Comparison of ENCODE assay signal across 12 cellular contexts in genomic region chr14:52701223-52701622, GRCh38. TPM values are rescaled to one million over a fixed set of nuclear protein-coding genes. Genes with fewer than 3 reads are reported as not detected.
DNase-seq lines count a peak whose midpoint lies in the region; ATAC-seq and TF ChIP-seq lines count a peak whose summit lies in the region.
"Had no signal": no experiment of that assay in that cellular context is flagged by ENCODE, and none has a peak within 500 bp of the region (broad histone marks: within the 10 kb centered on the region; RNA-seq: fewer than 3 reads in every experiment).

No MANE protein-coding gene starts in this region.

- no peak overlapping the region for H3K4me3 Mint-ChIP-seq in CD4-positive, alpha-beta memory T cell

- TF ChIP-seq CTCF in RWPE2 (IDR thresholded peaks at IDR 0.05; ENCODE audit: poor library complexity, severe bottlenecking) (no peak), esophagus squamous epithelium (IDR thresholded peaks at IDR 0.05) (no peak), psoas muscle (IDR thresholded peaks at IDR 0.05) (no peak)

- H3K27me3 Mint-ChIP-seq in CD4-positive, alpha-beta memory T cell = no peaks in the 10 kb centered on the region

- WGBS in esophagus squamous epithelium, 2 donors = 45 to 47% methylated on average over 2 to 3 of the region's 3 CpGs
- 69 to 80% (median 71%) methylated on average over 3 of the region's 3 CpGs for WGBS in psoas muscle, 3 donors

- H3K9me3 ChIP-seq in RWPE2 (ENCODE audit: severe bottlenecking) = no peaks in the 10 kb centered on the region
- no peaks in the 10 kb centered on the region for H3K9me3 ChIP-seq in esophagus squamous epithelium
- no peaks in the 10 kb centered on the region for H3K9me3 ChIP-seq in psoas muscle
- H3K9me3 ChIP-seq in CD4-positive, alpha-beta memory T cell (ENCODE audit: control insufficient read depth in 1 of 2, low read length in 2 of 2) = no peaks in the 10 kb centered on the region

- intact Hi-C loops in esophagus squamous epithelium (cut with DNase I) = no loop called here
- intact Hi-C loops in psoas muscle (cut with DNase I) = no loop called here
- intact Hi-C loops in CD4-positive, alpha-beta memory T cell (cut with micrococcal nuclease) = no loop called here

- H3K9me3 Mint-ChIP-seq in CD4-positive, alpha-beta memory T cell = peaks cover 0 to 1% (median 0%) of the 10 kb centered on the region in 8 donors

- peaks cover 2 to 14% (median 5%) of the 10 kb centered on the region in 4 donors for H3K4me1 Mint-ChIP-seq in CD4-positive, alpha-beta memory T cell

- POLR2A ChIA-PET in CD4-positive, alpha-beta memory T cell (lab: Charles Lee; ENCODE audit: partially characterized antibody) = no interaction called here

- TF ChIP-seq POLR2A in esophagus squamous epithelium (IDR thresholded peaks at IDR 0.05) = no peak

- no peak overlapping the region for H3K27ac Mint-ChIP-seq in CD4-positive, alpha-beta memory T cell

- CTCF ChIA-PET in CD4-positive, alpha-beta memory T cell (lab: Charles Lee; ENCODE audit: partially characterized antibody) = no interaction called here

- no peaks in the 10 kb centered on the region for H3K36me3 Mint-ChIP-seq in CD4-positive, alpha-beta memory T cell

- DNase-seq in RWPE2 (ENCODE audit: low spot score) = no peak
- DNase-seq in esophagus squamous epithelium (lab: John Stamatoyannopoulos, UW) = no peak
- DNase-seq in psoas muscle = no peak
- DNase-seq in substantia nigra (lab: John Stamatoyannopoulos, UW) = no peak
- no peak for DNase-seq in CD4-positive, alpha-beta memory T cell
- DNase-seq: activated effector memory CD4-positive, alpha-beta T cell treated with Interleukin-2 at 50 U/mL for 16 hours; C1 segment of cervical spinal cord; cerebellar nuclear complex; KBM-7 had no signal

- H3K4me3 ChIP-seq in RWPE2 (ENCODE audit: severe bottlenecking) (no peak overlapping the region), esophagus squamous epithelium (no peak overlapping the region), psoas muscle (no peak overlapping the region)
- no peak overlapping the region for H3K4me3 ChIP-seq in CD4-positive, alpha-beta memory T cell (ENCODE audit: low read length in 2 of 2)

- H3K4me1 ChIP-seq in RWPE2 (ENCODE audit: insufficient read depth, poor library complexity, severe bottlenecking) (peaks cover 39% of the 10 kb centered on the region), esophagus squamous epithelium (peaks cover 0 to 38% (median 6%) of the 10 kb centered on the region in 3 donors), psoas muscle (peaks cover 2% of the 10 kb centered on the region)
- peaks cover 3% of the 10 kb centered on the region for H3K4me1 ChIP-seq in CD4-positive, alpha-beta memory T cell (ENCODE audit: insufficient read depth, low read length)

- H3K27ac ChIP-seq in RWPE2 (ENCODE audit: poor library complexity, severe bottlenecking) = peak overlapping the region; percentile 96
- H3K27ac ChIP-seq in esophagus squamous epithelium = peak overlapping the region; percentile 44 to 75 (median 64)
- peak overlapping the region; percentile 27 for H3K27ac ChIP-seq in psoas muscle
- H3K27ac ChIP-seq in substantia nigra (ENCODE audit: low read depth, low read length, poor library complexity, severe bottlenecking) = no peak overlapping the region
- no peak overlapping the region for H3K27ac ChIP-seq in CD4-positive, alpha-beta memory T cell (ENCODE audit: low read depth, low read length)

- H3K36me3 ChIP-seq in RWPE2 (ENCODE audit: low read depth) (no peaks in the 10 kb centered on the region), esophagus squamous epithelium (no peaks in the 10 kb centered on the region), psoas muscle (ENCODE audit: insufficient read depth in 1 of 2, low read depth in 1 of 2) (no peaks in the 10 kb centered on the region)
- H3K36me3 ChIP-seq in CD4-positive, alpha-beta memory T cell (ENCODE audit: insufficient read depth, low read length) = no peaks in the 10 kb centered on the region

- H3K27me3 ChIP-seq in RWPE2 (ENCODE audit: insufficient read depth, poor library complexity, severe bottlenecking) = no peaks in the 10 kb centered on the region
- no peaks in the 10 kb centered on the region for H3K27me3 ChIP-seq in esophagus squamous epithelium
- no peaks in the 10 kb centered on the region for H3K27me3 ChIP-seq in psoas muscle (ENCODE audit: insufficient read depth in 3 of 3, low read length in 2 of 3)
- H3K27me3 ChIP-seq in CD4-positive, alpha-beta memory T cell (ENCODE audit: insufficient read depth, low read length) = no peaks in the 10 kb centered on the region

- ATAC-seq in GM18868 (IDR thresholded peaks at IDR 0.05; ENCODE audit: unreplicated experiment) (peak; percentile 52), RWPE2 (ENCODE audit: low read depth) (peak; percentile 22), psoas muscle (no peak), GM19452 (IDR thresholded peaks at IDR 0.05; ENCODE audit: unreplicated experiment) (no peak), HG03039 (IDR thresholded peaks at IDR 0.05; ENCODE audit: unreplicated experiment) (no peak)

RNA-seq across cellular contexts. Expression of gene PSMC6, which starts 5.8 kb away (rescaled TPM):
- total RNA-seq in esophagus squamous epithelium = 100 to 1,000 TPM in 1 of 4 donors, 10 to 100 TPM in 3; 75.5 to 147 (median 82.9) TPM
- 100 to 1,000 TPM in 3 of 4 donors, 10 to 100 TPM in 1; 80.6 to 178 (median 116) TPM for total RNA-seq in psoas muscle
- polyA plus RNA-seq in psoas muscle = 100 to 1,000 TPM; 144 to 292 (median 171) TPM
- 10 to 100 TPM; 85.7 to 86.0 TPM for total RNA-seq in CD4-positive, alpha-beta memory T cell
- 10 to 100 TPM; 47.5 to 68.7 TPM for polyA plus RNA-seq in CD4-positive, alpha-beta memory T cell

RNA-seq across cellular contexts. Expression of gene ERO1A, which starts 5.9 kb away (rescaled TPM):
- 1,000 to 10,000 TPM in 1 of 4 donors, 100 to 1,000 TPM in 3; 172 to 1,512 (median 404) TPM for total RNA-seq in esophagus squamous epithelium
- total RNA-seq in psoas muscle = 10 to 100 TPM; 14.2 to 22.3 (median 19.4) TPM
- polyA plus RNA-seq in psoas muscle = 10 to 100 TPM in 2 of 3 donors, 1 to 10 TPM in 1; 6.9 to 16.1 (median 12.9) TPM
- 10 to 100 TPM; 93.8 to 98.3 TPM for total RNA-seq in CD4-positive, alpha-beta memory T cell
- 10 to 100 TPM; 65.5 to 75.2 TPM for polyA plus RNA-seq in CD4-positive, alpha-beta memory T cell

RNA-seq across cellular contexts. Expression of gene STYX, which starts 28.7 kb away (rescaled TPM):
- total RNA-seq in esophagus squamous epithelium (10 to 100 TPM in 3 of 4 donors, 1 to 10 TPM in 1; 9.7 to 19.7 (median 15.6) TPM), psoas muscle (10 to 100 TPM; 12.5 to 24.7 (median 16.2) TPM)
- polyA plus RNA-seq in psoas muscle = 1 to 10 TPM; 6.5 to 9.1 (median 7.8) TPM
- total RNA-seq in CD4-positive, alpha-beta memory T cell = 10 to 100 TPM; 47.1 to 47.3 TPM
- polyA plus RNA-seq in CD4-positive, alpha-beta memory T cell = 10 to 100 TPM; 25.0 to 50.0 TPM

Comparison
In these comparisons a context has a peak if more than half of its experiments do, and no peak if none do; other contexts are left out.
1. ATAC-seq: peak in GM18868 (single experiment) and RWPE2 (single experiment); none in psoas muscle (0 of 4), GM19452 (single experiment) and HG03039 (single experiment).
2. H3K27ac ChIP-seq: peak in RWPE2 (single experiment), esophagus squamous epithelium (4 of 4) and psoas muscle (single experiment); none in substantia nigra (single experiment) and CD4-positive, alpha-beta memory T cell (single experiment).
3. RNA of gene ERO1A, which starts 5.9 kb away (total RNA-seq): 172 to 1,512 TPM in esophagus squamous epithelium and 93.8 to 98.3 TPM in CD4-positive, alpha-beta memory T cell; 14.2 to 22.3 TPM in psoas muscle; every median in the first group is over 4 times any median in the second.